In genomic region chr7:102279537-102280400, GRCh38 we compare ENCODE assay signal across 1 cellular context.
TF ChIP-seq lines count a peak whose summit lies in the region.

No MANE protein-coding gene starts in this region.

TF ChIP-seq in H1, 55 proteins besides CTCF, POLR2A, EP300 and RAD21:
- TF ChIP-seq JUND (IDR thresholded peaks at IDR 0.05; ENCODE audit: low read length) (no peak), RFX5 (IDR thresholded peaks at IDR 0.05; ENCODE audit: borderline replicate concordance, low read depth, low read length) (no peak), SIN3A (conservative IDR thresholded peaks at IDR 0.05 in 1 of 2, IDR thresholded peaks at IDR 0.05 in 1 of 2; ENCODE audit: low read depth in 1 of 2, low read length in 2 of 2) (no peak; a peak in 1 of 4 replicates), GABPA (IDR thresholded peaks at IDR 0.05; ENCODE audit: borderline replicate concordance, insufficient read depth, low read length) (peak; percentile 25; the same call in 1 of the 2 replicates)
